18 cellular contexts compared by ENCODE assay signal in genomic region chr1:2302292-2302925, GRCh38.
DNase-seq lines count a peak whose midpoint lies in the region; ATAC-seq and TF ChIP-seq lines count a peak whose summit lies in the region.
"Had no signal": no experiment of that assay in that cellular context is flagged by ENCODE, and none has a peak within 500 bp of the region (broad histone marks: within the 10 kb centered on the region; RNA-seq: fewer than 3 reads in every experiment).

No MANE protein-coding gene starts in this region.

- intact Hi-C loops in esophagus squamous epithelium (cut with DNase I) = no loop called here

- H3K27ac Mint-ChIP-seq in activated CD4-positive, alpha-beta T cell treated with anti-CD3 and anti-CD28 coated beads, Interleukin-2, amount 10 ng/mL, durations not matched to agents 7 days and 5 days = peak overlapping the region; percentile 64
- H3K27ac Mint-ChIP-seq in stimulated activated effector memory CD8-positive, alpha-beta T cell treated with anti-CD3 and anti-CD28 coated beads, Interleukin-12 subunit alpha, Interleukin-12 subunit beta, amount 100 ng/mL, for 72 hours = no peak overlapping the region
- H3K27ac Mint-ChIP-seq in mesothelial cell of epicardium = no peak overlapping the region

- POLR2A ChIA-PET in activated CD4-positive, alpha-beta T cell treated with anti-CD3 and anti-CD28 coated beads, Interleukin-2, amount 10 ng/mL, durations not matched to agents 7 days and 5 days (lab: Charles Lee) = no interaction called here
- POLR2A ChIA-PET in RWPE1 (lab: Yijun Ruan, JAX; ENCODE audit: low non-redundant PET) = no interaction called here

- H3K27me3 Mint-ChIP-seq in activated CD4-positive, alpha-beta T cell treated with anti-CD3 and anti-CD28 coated beads, Interleukin-2, amount 10 ng/mL, durations not matched to agents 7 days and 5 days = no peaks in the 10 kb centered on the region
- no peaks in the 10 kb centered on the region for H3K27me3 Mint-ChIP-seq in mesothelial cell of epicardium (ENCODE audit: low read depth)

- peaks cover 48% of the 10 kb centered on the region for H3K4me1 Mint-ChIP-seq in activated CD4-positive, alpha-beta T cell treated with anti-CD3 and anti-CD28 coated beads, Interleukin-2, amount 10 ng/mL, durations not matched to agents 7 days and 5 days
- H3K4me1 Mint-ChIP-seq in stimulated activated effector memory CD8-positive, alpha-beta T cell treated with anti-CD3 and anti-CD28 coated beads, Interleukin-12 subunit alpha, Interleukin-12 subunit beta, amount 100 ng/mL, for 72 hours = peaks cover 37% of the 10 kb centered on the region
- peaks cover 10% of the 10 kb centered on the region for H3K4me1 Mint-ChIP-seq in mesothelial cell of epicardium

- TF ChIP-seq CTCF in RWPE1 (conservative IDR thresholded peaks at IDR 0.05; ENCODE audit: low read depth) = no peak
- no peak for TF ChIP-seq CTCF in esophagus squamous epithelium (IDR thresholded peaks at IDR 0.05)
- no peak for TF ChIP-seq CTCF in mesothelial cell of epicardium (IDR thresholded peaks at IDR 0.05; ENCODE audit: unreplicated experiment)

- peak overlapping the region; percentile 67 for H3K27ac ChIP-seq in RWPE1
- H3K27ac ChIP-seq in esophagus squamous epithelium = peak overlapping the region in 3 of 4 donors; percentile 81 to 89 (median 85)
- H3K27ac ChIP-seq: PC-9 had no signal

- no peaks in the 10 kb centered on the region for H3K9me3 ChIP-seq in esophagus squamous epithelium
- H3K9me3 ChIP-seq: body of pancreas, mucosa of descending colon had no signal

- H3K4me3 Mint-ChIP-seq in activated CD4-positive, alpha-beta T cell treated with anti-CD3 and anti-CD28 coated beads, Interleukin-2, amount 10 ng/mL, durations not matched to agents 7 days and 5 days = no peak overlapping the region
- peak overlapping the region; percentile 73 for H3K4me3 Mint-ChIP-seq in stimulated activated effector memory CD8-positive, alpha-beta T cell treated with anti-CD3 and anti-CD28 coated beads, Interleukin-12 subunit alpha, Interleukin-12 subunit beta, amount 100 ng/mL, for 72 hours
- H3K4me3 Mint-ChIP-seq in mesothelial cell of epicardium = no peak overlapping the region

- 82 to 87% methylated on average over 6 to 16 of the region's 24 CpGs for WGBS in esophagus squamous epithelium, 2 donors

- H3K4me3 ChIP-seq in esophagus squamous epithelium = no peak overlapping the region
- H3K4me3 ChIP-seq: body of pancreas, mucosa of descending colon, PC-9 had no signal

- no peak for ATAC-seq in stimulated activated effector memory CD8-positive, alpha-beta T cell treated with anti-CD3 and anti-CD28 coated beads, Interleukin-12 subunit alpha, Interleukin-12 subunit beta, amount 100 ng/mL, for 72 hours
- ATAC-seq: body of pancreas, esophagus mucosa, mucosa of descending colon, SK-N-SH treated with all-trans-retinoic acid at 6 μM for 48 hours had no signal

- no peak for DNase-seq in activated CD4-positive, alpha-beta T cell treated with anti-CD3 and anti-CD28 coated beads, Interleukin-2, amount 10 ng/mL, durations not matched to agents 7 days and 5 days
- no peak for DNase-seq in activated CD4-positive, alpha-beta T cell treated with anti-CD3 and anti-CD28 coated beads for 4 hours
- no peak for DNase-seq in RWPE1 (ENCODE audit: low spot score)
- no peak for DNase-seq in esophagus squamous epithelium (lab: John Stamatoyannopoulos, UW)
- DNase-seq in stimulated activated effector memory CD8-positive, alpha-beta T cell treated with anti-CD3 and anti-CD28 coated beads, Interleukin-12 subunit alpha, Interleukin-12 subunit beta, amount 100 ng/mL, for 72 hours (ENCODE audit: low spot score in 2 of 2) = no peak
- DNase-seq in mesothelial cell of epicardium (ENCODE audit: low spot score in 2 of 2, unreplicated experiment in 2 of 2) = no peak
- no peak for DNase-seq in HK-2 (ENCODE audit: unreplicated experiment)
- DNase-seq in NCI-H524 treated with DMSO at 0.1 percent for 48 hours (lab: John Stamatoyannopoulos, UW) = no peak
- DNase-seq: activated gamma-delta T cell, body of pancreas, dermis blood vessel endothelial cell, KBM-7, kidney, mucosa of descending colon, NCI-H1092, PC-9 had no signal

- no peaks in the 10 kb centered on the region for H3K27me3 ChIP-seq in esophagus squamous epithelium
- H3K27me3 ChIP-seq: body of pancreas had no signal

- CTCF ChIA-PET in activated CD4-positive, alpha-beta T cell treated with anti-CD3 and anti-CD28 coated beads, Interleukin-2, amount 10 ng/mL, durations not matched to agents 7 days and 5 days (lab: Charles Lee) = interaction anchor here (0.9 to 1.3 kb wide), 2 partner anchors 59 to 79 kb away, joined by 3 to 4 read pairs; no protein-coding TSS in a partner anchor
- CTCF ChIA-PET in RWPE1 (lab: Yijun Ruan, JAX) = no interaction called here

- H3K36me3 Mint-ChIP-seq in activated CD4-positive, alpha-beta T cell treated with anti-CD3 and anti-CD28 coated beads, Interleukin-2, amount 10 ng/mL, durations not matched to agents 7 days and 5 days (ENCODE audit: low read depth) = peaks cover 21% of the 10 kb centered on the region
- peaks cover 62% of the 10 kb centered on the region for H3K36me3 Mint-ChIP-seq in stimulated activated effector memory CD8-positive, alpha-beta T cell treated with anti-CD3 and anti-CD28 coated beads, Interleukin-12 subunit alpha, Interleukin-12 subunit beta, amount 100 ng/mL, for 72 hours
- peaks cover 8% of the 10 kb centered on the region for H3K36me3 Mint-ChIP-seq in mesothelial cell of epicardium

- peaks cover 40 to 73% (median 41%) of the 10 kb centered on the region in 3 donors for H3K4me1 ChIP-seq in esophagus squamous epithelium

- no peak for TF ChIP-seq POLR2A in esophagus squamous epithelium (IDR thresholded peaks at IDR 0.05)

- no peaks in the 10 kb centered on the region for H3K9me3 Mint-ChIP-seq in activated CD4-positive, alpha-beta T cell treated with anti-CD3 and anti-CD28 coated beads, Interleukin-2, amount 10 ng/mL, durations not matched to agents 7 days and 5 days
- H3K9me3 Mint-ChIP-seq in stimulated activated effector memory CD8-positive, alpha-beta T cell treated with anti-CD3 and anti-CD28 coated beads, Interleukin-12 subunit alpha, Interleukin-12 subunit beta, amount 100 ng/mL, for 72 hours = no peaks in the 10 kb centered on the region
- no peaks in the 10 kb centered on the region for H3K9me3 Mint-ChIP-seq in mesothelial cell of epicardium

- H3K36me3 ChIP-seq in esophagus squamous epithelium = peaks cover 32 to 47% (median 39%) of the 10 kb centered on the region in 3 donors
